ENCODE assay signal across 22 cellular contexts in genomic region chr10:12550994-12551393, GRCh38.
"Had no signal": no experiment of that assay in that cellular context is flagged by ENCODE, and none has a peak within 500 bp of the region (broad histone marks: within the 10 kb centered on the region; RNA-seq: fewer than 3 reads in every experiment).

No MANE protein-coding gene starts in this region.

- H3K9me3 ChIP-seq: colonic mucosa, esophagus squamous epithelium, gastrocnemius medialis, heart right ventricle, lower lobe of right lung, mucosa of descending colon had no signal

- DNase-seq: colonic mucosa; cortex of kidney; effector CD8-positive, alpha-beta T cell; effector memory CD8-positive, alpha-beta T cell; endodermal cell; erythroblast; esophagus squamous epithelium; foreskin fibroblast; foreskin melanocyte; gastrocnemius medialis; glutamatergic neuron; head of caudate nucleus; heart right ventricle; hippocampal formation; left cardiac atrium; left ventricle myocardium superior; lower lobe of right lung; mesenchymal stem cell; mucosa of descending colon; naive B cell had no signal

- H3K4me1 ChIP-seq: colonic mucosa, esophagus squamous epithelium, gastrocnemius medialis, lower lobe of right lung had no signal

- H3K27ac ChIP-seq: colonic mucosa, epithelial cell of prostate, esophagus squamous epithelium, gastrocnemius medialis, heart right ventricle, lower lobe of right lung had no signal

- H3K4me3 ChIP-seq: colonic mucosa, esophagus squamous epithelium, gastrocnemius medialis, heart right ventricle, lower lobe of right lung, mucosa of descending colon had no signal

- H3K27me3 ChIP-seq: colonic mucosa, esophagus squamous epithelium, gastrocnemius medialis, heart right ventricle had no signal

- ATAC-seq: effector memory CD8-positive, alpha-beta T cell; esophagus mucosa; gastrocnemius medialis; heart right ventricle; left cardiac atrium; left ventricle myocardium superior; lower lobe of right lung; mucosa of descending colon had no signal
